Comparison of ENCODE assay signal across 8 cellular contexts in the genomic region with DNA sequence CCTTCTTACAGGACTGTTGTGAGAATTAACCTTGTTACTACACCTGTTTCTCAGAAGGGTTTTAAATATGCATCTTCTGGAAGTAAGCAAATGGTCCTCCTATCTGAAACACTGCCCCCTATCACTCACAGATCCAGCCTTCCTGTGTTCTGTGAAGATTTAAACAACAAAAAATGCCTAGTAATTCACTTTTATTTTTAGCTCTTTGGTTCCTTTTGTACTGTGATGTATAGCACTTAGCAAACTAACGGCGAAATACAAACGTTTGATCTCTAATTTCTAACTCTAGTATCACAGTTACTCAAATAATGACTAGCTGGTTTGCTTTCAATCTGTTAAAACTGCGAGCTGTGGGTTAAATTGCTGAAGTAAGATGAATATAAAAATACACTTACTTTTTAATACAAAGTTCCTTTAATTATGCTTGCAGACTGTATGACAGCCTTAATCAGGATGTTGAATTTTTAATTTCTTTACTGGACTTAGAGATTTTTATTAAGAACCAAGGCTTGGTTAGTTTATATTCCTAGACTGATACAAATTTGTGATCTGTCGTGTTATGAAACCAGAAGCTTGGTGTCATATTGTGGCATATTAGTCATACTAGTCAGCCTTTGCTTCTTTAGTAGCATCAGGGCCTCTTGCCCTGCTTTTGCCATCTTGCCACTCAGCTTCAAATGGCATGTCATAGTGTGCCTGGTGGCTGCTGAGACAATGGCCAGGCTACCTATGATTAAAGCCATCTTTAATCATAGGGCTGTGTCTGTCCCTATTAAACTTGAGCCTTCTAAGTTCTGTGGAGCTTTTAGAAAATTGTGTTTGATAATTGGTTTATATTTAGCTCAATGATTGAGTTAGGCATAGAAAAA. TPM values are rescaled to one million over a fixed set of nuclear protein-coding genes. Genes with fewer than 3 reads are reported as not detected.
DNase-seq lines count a peak whose midpoint lies in the region; ATAC-seq and TF ChIP-seq lines count a peak whose summit lies in the region.

No MANE protein-coding gene starts in this region.

- no peak overlapping the region for H3K27ac ChIP-seq in SU-DHL-6 (ENCODE audit: low read depth, low read length)

- peak; percentile 33 for TF ChIP-seq CTCF in SU-DHL-6 (IDR thresholded peaks at IDR 0.05; ENCODE audit: insufficient read depth, low read length, poor library complexity, severe bottlenecking)

- peaks cover 58% of the 10 kb centered on the region for H3K4me1 Mint-ChIP-seq in activated CD4-positive, alpha-beta T cell treated with anti-CD3 and anti-CD28 coated beads for 36 hours

- H3K27me3 ChIP-seq in SU-DHL-6 (ENCODE audit: low read length), result no peaks in the 10 kb centered on the region

- H3K27me3 Mint-ChIP-seq in activated CD4-positive, alpha-beta T cell treated with anti-CD3 and anti-CD28 coated beads for 36 hours, result no peaks in the 10 kb centered on the region

- H3K36me3 Mint-ChIP-seq in activated CD4-positive, alpha-beta T cell treated with anti-CD3 and anti-CD28 coated beads for 36 hours (ENCODE audit: low read depth), result peaks cover 50% of the 10 kb centered on the region

- peaks cover 24% of the 10 kb centered on the region for H3F3A ChIP-seq in SU-DHL-6 (ENCODE audit: insufficient read depth)

- H3K4me3 Mint-ChIP-seq in activated CD4-positive, alpha-beta T cell treated with anti-CD3 and anti-CD28 coated beads for 36 hours, result peak overlapping the region; percentile 51

- peaks cover 87% of the 10 kb centered on the region for H3K79me2 ChIP-seq in SU-DHL-6 (ENCODE audit: insufficient read depth, low read length)

- intact Hi-C loops in activated CD4-positive, alpha-beta T cell treated with anti-CD3 and anti-CD28 coated beads for 36 hours (cut with DNase I, micrococcal nuclease), result loop anchor here (1.0 to 2.0 kb wide), 8 partner anchors 8 to 336 kb away; a partner anchor contains a TSS

- peaks cover 19% of the 10 kb centered on the region for H3K36me3 ChIP-seq in SU-DHL-6 (ENCODE audit: low read length)

- peak; percentile 94 for ATAC-seq in activated CD4-positive, alpha-beta T cell treated with anti-CD3 and anti-CD28 coated beads for 36 hours
- ATAC-seq in HG02798 (IDR thresholded peaks at IDR 0.05; ENCODE audit: poor library complexity, unreplicated experiment) (peak; percentile 57), esophagus mucosa (peak; percentile 79)

- peak overlapping the region; percentile 17 for H3K4me2 ChIP-seq in SU-DHL-6 (ENCODE audit: low read depth, low read length, poor library complexity, severe bottlenecking)

- no peaks in the 10 kb centered on the region for H3K9me3 ChIP-seq in SU-DHL-6 (ENCODE audit: insufficient read depth, low read length)

- no peak overlapping the region for H2AFZ ChIP-seq in SU-DHL-6 (ENCODE audit: low read depth, low read length, severe bottlenecking)

- POLR2A ChIA-PET in activated CD4-positive, alpha-beta T cell treated with anti-CD3 and anti-CD28 coated beads for 36 hours (lab: Charles Lee), result interaction anchor here (0.6 to 2.0 kb wide), 12 partner anchors 9 to 592 kb away, joined by 3 to 32 read pairs (median 5); a partner anchor contains a TSS

- H3K9ac ChIP-seq in SU-DHL-6 (ENCODE audit: low read length), result no peak overlapping the region

- peak overlapping the region; percentile 85 for H3K27ac Mint-ChIP-seq in activated CD4-positive, alpha-beta T cell treated with anti-CD3 and anti-CD28 coated beads for 36 hours

- CTCF ChIA-PET in activated CD4-positive, alpha-beta T cell treated with anti-CD3 and anti-CD28 coated beads for 36 hours (lab: Charles Lee), result interaction anchor here (0.6 to 1.8 kb wide), 18 partner anchors 9 to 256 kb away, joined by 3 to 11 read pairs (median 4); a partner anchor contains a TSS

- peaks cover 14% of the 10 kb centered on the region; the same call in 1 of the 2 replicates for H4K20me1 ChIP-seq in SU-DHL-6 (ENCODE audit: low read depth, low read length)

- DNase-seq in activated CD4-positive, alpha-beta T cell treated with anti-CD3 and anti-CD28 coated beads for 36 hours, result peak; percentile 72
- no peak for DNase-seq in activated CD4-positive, alpha-beta T cell treated with anti-CD3 and anti-CD28 coated beads, Interleukin-2, amount 50 U/mL, for 4 hours
- DNase-seq in stimulated activated CD4-positive, alpha-beta T cell treated with anti-CD3 and anti-CD28 coated beads, Interleukin-2, amount 100 ng/mL, for 4 hours (ENCODE audit: low read depth), result peak; percentile 7
- DNase-seq in cerebellar cortex (ENCODE audit: low spot score), result no peak
- DNase-seq in DMS79 treated with DMSO at 0.1 percent for 48 hours (lab: John Stamatoyannopoulos, UW), result no peak

- H3K4me3 ChIP-seq in SU-DHL-6 (ENCODE audit: insufficient read depth, low read length, poor library complexity, severe bottlenecking), result no peak overlapping the region

- H3K9me3 Mint-ChIP-seq in activated CD4-positive, alpha-beta T cell treated with anti-CD3 and anti-CD28 coated beads for 36 hours (ENCODE audit: low read depth), result no peaks in the 10 kb centered on the region

- no peaks in the 10 kb centered on the region for H3K9me2 ChIP-seq in SU-DHL-6 (replicated peaks; ENCODE audit: insufficient read depth, low read length)

RNA-seq across cellular contexts. Expression of a gene that starts 9.2 kb away (rescaled TPM):
- total RNA-seq in activated CD4-positive, alpha-beta T cell treated with anti-CD3 and anti-CD28 coated beads for 36 hours, result 100 to 1,000 TPM; 106 to 143 TPM
- 64.7 TPM for total RNA-seq in esophagus mucosa

Comparison
In these comparisons a context has a peak if more than half of its experiments do, and no peak if none do; other contexts are left out.
1. DNase-seq: peak in activated CD4-positive, alpha-beta T cell treated with anti-CD3 and anti-CD28 coated beads for 36 hours (single experiment) and stimulated activated CD4-positive, alpha-beta T cell treated with anti-CD3 and anti-CD28 coated beads, Interleukin-2, amount 100 ng/mL, for 4 hours (single experiment); none in activated CD4-positive, alpha-beta T cell treated with anti-CD3 and anti-CD28 coated beads, Interleukin-2, amount 50 U/mL, for 4 hours (0 of 2), cerebellar cortex (single experiment) and DMS79 treated with DMSO at 0.1 percent for 48 hours (single experiment).
2. Peak in every context shown above with its lines, with median percentiles within 50 percentile points of each other: ATAC-seq.